Comparison of ENCODE assay signal across 27 cellular contexts in the genomic region with DNA sequence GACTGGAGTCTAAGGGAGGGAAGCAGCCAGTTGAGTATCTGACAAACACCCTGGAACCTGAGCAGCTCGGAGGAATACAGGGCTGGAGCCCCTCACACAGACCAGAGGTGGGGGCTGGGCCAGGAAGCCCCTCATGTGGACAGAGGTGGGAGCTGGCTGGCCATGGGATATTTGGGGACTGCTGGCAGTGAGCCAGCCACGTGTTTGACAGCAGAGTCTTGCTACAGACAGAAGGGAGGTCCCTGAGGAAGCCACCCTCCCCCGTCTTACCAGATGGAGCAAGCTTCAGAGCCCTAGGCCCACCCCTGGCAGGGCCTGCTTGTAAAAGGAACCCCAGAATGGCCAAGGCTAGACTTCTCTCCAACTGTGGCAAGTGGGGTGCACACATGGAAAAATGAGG. TPM values are rescaled to one million over a fixed set of nuclear protein-coding genes. Genes with fewer than 3 reads are reported as not detected.
DNase-seq lines count a peak whose midpoint lies in the region; ATAC-seq and TF ChIP-seq lines count a peak whose summit lies in the region.
"Had no signal": no experiment of that assay in that cellular context is flagged by ENCODE, and none has a peak within 500 bp of the region (broad histone marks: within the 10 kb centered on the region; RNA-seq: fewer than 3 reads in every experiment).

No MANE protein-coding gene starts in this region.

- no peaks in the 10 kb centered on the region for H3K27me3 ChIP-seq in BLaER1 treated with 17β-estradiol and CSF1 and Interleukin-3, amounts not matched to agents 10 nM and 100 nM
- H3K27me3 ChIP-seq: gastrocnemius medialis, hepatocyte, tibial artery had no signal

- peaks cover 0 to 2% (median 0%) of the 10 kb centered on the region in 11 experiments; a peak in 2 of 22 replicates for H4K20me1 ChIP-seq in BLaER1 treated with 17β-estradiol and CSF1 and Interleukin-3, amounts not matched to agents 10 nM and 100 nM

- no peak overlapping the region for H3K4me3 Mint-ChIP-seq in activated CD4-positive, alpha-beta T cell treated with anti-CD3 and anti-CD28 coated beads, Interleukin-2, amount 10 ng/mL, durations not matched to agents 7 days and 5 days
- H3K4me3 Mint-ChIP-seq in glutamatergic neuron (ENCODE audit: unreplicated experiment), result no peak overlapping the region
- H3K4me3 Mint-ChIP-seq: activated T-helper 1 cell treated with anti-CD3 and anti-CD28 coated beads, Interleukin-12 subunit alpha, Interleukin-12 subunit beta, Interleukin-2, Interleukin-4 antibody, amounts not matched to agents 30 ng/mL and 10 ng/mL and 1 ng/mL, durations not matched to agents 14 hours and 24 hours and 36 hours; memory B cell; stimulated activated naive CD8-positive, alpha-beta T cell treated with anti-CD3 and anti-CD28 coated beads, Interleukin-15, amount 100 ng/mL, for 72 hours had no signal

- peak overlapping the region in 4 of 11 experiments; percentile 39 to 60 (median 53); a peak in 8 of 22 replicates for H3K27ac ChIP-seq in BLaER1 treated with 17β-estradiol and CSF1 and Interleukin-3, amounts not matched to agents 10 nM and 100 nM
- H3K27ac ChIP-seq: A549, gastrocnemius medialis, hepatocyte, prostate gland, tibial artery had no signal

- TF ChIP-seq CTCF in glutamatergic neuron (IDR thresholded peaks at IDR 0.05; ENCODE audit: partially characterized antibody, unreplicated experiment), result no peak

- H3K4me2 ChIP-seq in BLaER1 treated with 17β-estradiol and CSF1 and Interleukin-3, amounts not matched to agents 10 nM and 100 nM, result peak overlapping the region in 8 of 11 experiments; percentile 10 to 65 (median 54); a peak in 16 of 22 replicates
- H3K4me2 ChIP-seq: A549, hepatocyte had no signal

- peak overlapping the region in 4 of 11 experiments; percentile 10 to 52 (median 35); a peak in 4 of 22 replicates for H3K9ac ChIP-seq in BLaER1 treated with 17β-estradiol and CSF1 and Interleukin-3, amounts not matched to agents 10 nM and 100 nM

- intact Hi-C loops in left cardiac atrium (cut with DNase I), result no loop called here

- H3K4me3 ChIP-seq in BLaER1 treated with 17β-estradiol and CSF1 and Interleukin-3, amounts not matched to agents 10 nM and 100 nM, result no peak overlapping the region
- H3K4me3 ChIP-seq: A549, gastrocnemius medialis, hepatocyte, prostate gland, tibial artery had no signal

- peaks cover 45% of the 10 kb centered on the region for H3K4me1 Mint-ChIP-seq in activated CD4-positive, alpha-beta T cell treated with anti-CD3 and anti-CD28 coated beads, Interleukin-2, amount 10 ng/mL, durations not matched to agents 7 days and 5 days
- H3K4me1 Mint-ChIP-seq in glutamatergic neuron (ENCODE audit: low read depth, unreplicated experiment), result peaks cover 16% of the 10 kb centered on the region

- H3K36me3 Mint-ChIP-seq in activated CD4-positive, alpha-beta T cell treated with anti-CD3 and anti-CD28 coated beads, Interleukin-2, amount 10 ng/mL, durations not matched to agents 7 days and 5 days (ENCODE audit: low read depth), result peaks cover 18% of the 10 kb centered on the region
- H3K36me3 Mint-ChIP-seq in glutamatergic neuron (ENCODE audit: unreplicated experiment), result no peaks in the 10 kb centered on the region

- H3K4me1 ChIP-seq in BLaER1 treated with 17β-estradiol and CSF1 and Interleukin-3, amounts not matched to agents 10 nM and 100 nM, result peaks cover 38 to 75% (median 59%) of the 10 kb centered on the region in 10 experiments
- H3K4me1 ChIP-seq: Caco-2, prostate gland had no signal

- H3K36me3 ChIP-seq in BLaER1 treated with 17β-estradiol and CSF1 and Interleukin-3, amounts not matched to agents 10 nM and 100 nM, result peaks cover 0 to 27% (median 21%) of the 10 kb centered on the region in 11 experiments; a peak in 13 of 22 replicates
- H3K36me3 ChIP-seq: gastrocnemius medialis, prostate gland, tibial artery had no signal

- H3K9me3 ChIP-seq in BLaER1 treated with 17β-estradiol and CSF1 and Interleukin-3, amounts not matched to agents 10 nM and 100 nM (replicated peaks in 1 of 11), result no peaks in the 10 kb centered on the region
- H3K9me3 ChIP-seq: A549, Caco-2, gastrocnemius medialis, prostate gland, tibial artery had no signal

- H3K27me3 Mint-ChIP-seq in activated CD4-positive, alpha-beta T cell treated with anti-CD3 and anti-CD28 coated beads, Interleukin-2, amount 10 ng/mL, durations not matched to agents 7 days and 5 days, result no peaks in the 10 kb centered on the region
- peaks cover 10% of the 10 kb centered on the region for H3K27me3 Mint-ChIP-seq in glutamatergic neuron (ENCODE audit: unreplicated experiment)
- H3K27me3 Mint-ChIP-seq: memory B cell; stimulated activated naive CD8-positive, alpha-beta T cell treated with anti-CD3 and anti-CD28 coated beads, Interleukin-15, amount 100 ng/mL, for 72 hours had no signal

- no peak for ATAC-seq in left cardiac atrium
- ATAC-seq: A549; gastrocnemius medialis; stimulated activated naive CD8-positive, alpha-beta T cell treated with anti-CD3 and anti-CD28 coated beads, Interleukin-15, amount 100 ng/mL, for 72 hours had no signal

- CTCF ChIA-PET in activated CD4-positive, alpha-beta T cell treated with anti-CD3 and anti-CD28 coated beads, Interleukin-2, amount 10 ng/mL, durations not matched to agents 7 days and 5 days (lab: Charles Lee), result no interaction called here

- POLR2A ChIA-PET in activated CD4-positive, alpha-beta T cell treated with anti-CD3 and anti-CD28 coated beads, Interleukin-2, amount 10 ng/mL, durations not matched to agents 7 days and 5 days (lab: Charles Lee), result no interaction called here

- DNase-seq in activated CD4-positive, alpha-beta T cell treated with anti-CD3 and anti-CD28 coated beads, Interleukin-2, amount 10 ng/mL, durations not matched to agents 7 days and 5 days, result no peak
- DNase-seq in activated CD4-positive, alpha-beta T cell treated with anti-CD3 and anti-CD28 coated beads for 48 hours, result no peak
- peak; percentile 15 to 73 for DNase-seq in NCI-H524 (lab: John Stamatoyannopoulos, UW)
- DNase-seq in glutamatergic neuron, result no peak
- no peak for DNase-seq in stimulated activated CD4-positive, alpha-beta T cell treated with anti-CD3 and anti-CD28 coated beads, Interleukin-12 subunit alpha, Interleukin-12 subunit beta, amount 100 ng/mL, for 4 hours
- no peak for DNase-seq in HuH-7 (ENCODE audit: low spot score)
- DNase-seq in left cardiac atrium, result no peak
- DNase-seq: AML-193; Caco-2; central memory CD4-positive, alpha-beta T cell; dermis blood vessel endothelial cell; DND-41; gastrocnemius medialis; NCI-H1048; NCI-H1930; NCI-H226; NCI-H748 treated with DMSO at 0.1 percent for 48 hours; nucleus accumbens; RPMI8226; stimulated activated naive CD8-positive, alpha-beta T cell treated with anti-CD3 and anti-CD28 coated beads, Interleukin-15, amount 100 ng/mL, for 72 hours; tibial artery had no signal

- peak overlapping the region; percentile 36 for H3K27ac Mint-ChIP-seq in activated CD4-positive, alpha-beta T cell treated with anti-CD3 and anti-CD28 coated beads, Interleukin-2, amount 10 ng/mL, durations not matched to agents 7 days and 5 days
- H3K27ac Mint-ChIP-seq in glutamatergic neuron (ENCODE audit: unreplicated experiment), result peak overlapping the region; percentile 38
- H3K27ac Mint-ChIP-seq: activated T-helper 1 cell treated with anti-CD3 and anti-CD28 coated beads, Interleukin-12 subunit alpha, Interleukin-12 subunit beta, Interleukin-2, Interleukin-4 antibody, amounts not matched to agents 30 ng/mL and 10 ng/mL and 1 ng/mL, durations not matched to agents 14 hours and 24 hours and 36 hours; memory B cell; stimulated activated naive CD8-positive, alpha-beta T cell treated with anti-CD3 and anti-CD28 coated beads, Interleukin-15, amount 100 ng/mL, for 72 hours had no signal

- H3K9me3 Mint-ChIP-seq in activated CD4-positive, alpha-beta T cell treated with anti-CD3 and anti-CD28 coated beads, Interleukin-2, amount 10 ng/mL, durations not matched to agents 7 days and 5 days, result no peaks in the 10 kb centered on the region
- H3K9me3 Mint-ChIP-seq in glutamatergic neuron (ENCODE audit: unreplicated experiment), result peaks cover 6% of the 10 kb centered on the region
- H3K9me3 Mint-ChIP-seq: activated T-helper 1 cell treated with anti-CD3 and anti-CD28 coated beads, Interleukin-12 subunit alpha, Interleukin-12 subunit beta, Interleukin-2, Interleukin-4 antibody, amounts not matched to agents 30 ng/mL and 10 ng/mL and 1 ng/mL, durations not matched to agents 14 hours and 24 hours and 36 hours; memory B cell; stimulated activated naive CD8-positive, alpha-beta T cell treated with anti-CD3 and anti-CD28 coated beads, Interleukin-15, amount 100 ng/mL, for 72 hours had no signal

RNA-seq across cellular contexts. Expression of a gene that starts 3.6 kb away (rescaled TPM):
- total RNA-seq in activated CD4-positive, alpha-beta T cell treated with anti-CD3 and anti-CD28 coated beads, Interleukin-2, amount 10 ng/mL, durations not matched to agents 7 days and 5 days, result 10 to 100 TPM; 38.0 to 41.0 TPM
- total RNA-seq in glutamatergic neuron (ENCODE audit: unreplicated experiment), result 63.5 TPM
- 10 to 100 TPM; 19.1 to 21.7 TPM for total RNA-seq in left cardiac atrium

RNA-seq across cellular contexts. Expression of a gene that starts 43.6 kb away (rescaled TPM):
- total RNA-seq in activated CD4-positive, alpha-beta T cell treated with anti-CD3 and anti-CD28 coated beads, Interleukin-2, amount 10 ng/mL, durations not matched to agents 7 days and 5 days, result 10 to 100 TPM; 55.5 to 62.0 TPM
- total RNA-seq in glutamatergic neuron (ENCODE audit: unreplicated experiment) (24.4 TPM), left cardiac atrium (1 to 10 TPM; 1.7 to 4.6 TPM)

RNA-seq across cellular contexts. Expression of a gene that starts 44.6 kb away (rescaled TPM):
- 100 to 1,000 TPM in 1 of 2 experiments, 10 to 100 TPM in 1; 89.5 to 110 TPM for total RNA-seq in activated CD4-positive, alpha-beta T cell treated with anti-CD3 and anti-CD28 coated beads, Interleukin-2, amount 10 ng/mL, durations not matched to agents 7 days and 5 days
- 53.9 TPM for total RNA-seq in glutamatergic neuron (ENCODE audit: unreplicated experiment)
- 10 to 100 TPM; 61.9 to 68.4 TPM for total RNA-seq in left cardiac atrium

Comparison
In these comparisons a context has a peak if more than half of its experiments do, and no peak if none do; other contexts are left out.
1. DNase-seq: peak in NCI-H524 (2 of 2); none in activated CD4-positive, alpha-beta T cell treated with anti-CD3 and anti-CD28 coated beads, Interleukin-2, amount 10 ng/mL, durations not matched to agents 7 days and 5 days (single experiment), activated CD4-positive, alpha-beta T cell treated with anti-CD3 and anti-CD28 coated beads for 48 hours (single experiment), glutamatergic neuron (single experiment), stimulated activated CD4-positive, alpha-beta T cell treated with anti-CD3 and anti-CD28 coated beads, Interleukin-12 subunit alpha, Interleukin-12 subunit beta, amount 100 ng/mL, for 4 hours (single experiment), HuH-7 (single experiment) and left cardiac atrium (single experiment).